23 cellular contexts compared by ENCODE assay signal in the genomic region with DNA sequence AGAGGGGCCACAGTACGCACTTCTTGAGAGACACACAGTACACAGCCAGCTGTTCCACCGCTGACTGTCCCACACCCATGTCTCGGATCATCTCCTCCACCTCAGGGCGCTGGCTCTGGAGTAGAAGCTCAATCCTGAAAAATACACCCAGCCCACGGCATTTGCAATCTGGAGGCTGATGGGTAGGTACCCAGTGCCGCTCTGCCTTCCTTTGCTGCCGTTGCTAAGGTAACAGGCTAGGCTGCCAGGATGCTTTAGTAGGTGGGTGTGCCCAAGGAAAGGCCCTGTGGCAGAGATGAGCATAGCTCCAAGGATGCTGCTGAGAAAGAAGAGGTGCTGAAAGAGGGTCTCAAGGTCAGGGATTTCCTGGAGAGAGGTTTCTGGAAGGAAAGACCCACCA. TPM values are rescaled to one million over a fixed set of nuclear protein-coding genes. Genes with fewer than 3 reads are reported as not detected.
"Had no signal": no experiment of that assay in that cellular context is flagged by ENCODE, and none has a peak within 500 bp of the region (broad histone marks: within the 10 kb centered on the region; RNA-seq: fewer than 3 reads in every experiment).

No MANE protein-coding gene starts in this region.

- H3K27ac Mint-ChIP-seq: activated CD8-positive, alpha-beta T cell treated with anti-CD3 and anti-CD28 coated beads, Interleukin-2, amount 10 ng/mL, durations not matched to agents 7 days and 5 days; activated naive CD8-positive, alpha-beta T cell; stimulated activated naive CD8-positive, alpha-beta T cell treated with anti-CD3 and anti-CD28 coated beads, Interleukin-15, amount 100 ng/mL, for 72 hours; WTC11 had no signal

- ATAC-seq: esophagus mucosa, left lung, right lobe of liver had no signal

- H3K36me3 Mint-ChIP-seq: naive B cell had no signal

- FAIRE-seq: bronchial epithelial cell, keratinocyte, TTC549 had no signal

- H3K4me3 Mint-ChIP-seq: activated CD4-positive, alpha-beta T cell treated with anti-CD3 and anti-CD28 coated beads, Interleukin-2, amount 10 ng/mL, durations not matched to agents 24 days and 14 days; activated CD8-positive, alpha-beta T cell treated with anti-CD3 and anti-CD28 coated beads, Interleukin-2, amount 10 ng/mL, durations not matched to agents 7 days and 5 days; activated naive CD8-positive, alpha-beta T cell; naive B cell; stimulated activated naive CD8-positive, alpha-beta T cell treated with anti-CD3 and anti-CD28 coated beads, Interleukin-15, amount 100 ng/mL, for 72 hours; WTC11 had no signal

- H3K27me3 Mint-ChIP-seq: activated CD4-positive, alpha-beta T cell treated with anti-CD3 and anti-CD28 coated beads, Interleukin-2, amount 10 ng/mL, durations not matched to agents 24 days and 14 days; activated naive CD8-positive, alpha-beta T cell; naive B cell; stimulated activated naive CD8-positive, alpha-beta T cell treated with anti-CD3 and anti-CD28 coated beads, Interleukin-15, amount 100 ng/mL, for 72 hours had no signal

- H3K9me3 Mint-ChIP-seq: activated CD4-positive, alpha-beta T cell treated with anti-CD3 and anti-CD28 coated beads, Interleukin-2, amount 10 ng/mL, durations not matched to agents 24 days and 14 days; naive B cell; stimulated activated naive CD8-positive, alpha-beta T cell treated with anti-CD3 and anti-CD28 coated beads, Interleukin-15, amount 100 ng/mL, for 72 hours; WTC11 had no signal

- DNase-seq: activated CD8-positive, alpha-beta memory T cell treated with anti-CD3 and anti-CD28 coated beads, Interleukin-2, amount 50 U/mL, for 4 hours; activated effector memory CD4-positive, alpha-beta T cell treated with anti-CD3 and anti-CD28 coated beads, Interleukin-2, amount 50 U/mL, for 16 hours; amniotic stem cell; left lung; naive B cell; psoas muscle; right lobe of liver; SW 1271 had no signal

- H3K27ac ChIP-seq: hepatocyte, left lung, psoas muscle, right lobe of liver, thoracic aorta had no signal

RNA-seq across cellular contexts. Expression of a gene that starts 27.9 kb away (rescaled TPM):
- total RNA-seq: activated CD8-positive, alpha-beta T cell treated with anti-CD3 and anti-CD28 coated beads, Interleukin-2, amount 10 ng/mL, durations not matched to agents 7 days and 5 days; chondrocyte; esophagus mucosa; left lung; mononuclear cell; psoas muscle; right lobe of liver; T-helper 2 cell treated with Interferon-gamma antibody and Interleukin-4, amounts not matched to agents 100 ng/mL and 5 ng/mL, for 36 hours; thoracic aorta; ureter had no signal

RNA-seq across cellular contexts. Expression of a gene that starts 42.1 kb away (rescaled TPM):
- total RNA-seq: activated CD4-positive, alpha-beta T cell treated with anti-CD3 and anti-CD28 coated beads, Interleukin-2, amount 10 ng/mL, durations not matched to agents 24 days and 14 days; activated CD8-positive, alpha-beta T cell treated with anti-CD3 and anti-CD28 coated beads, Interleukin-2, amount 10 ng/mL, durations not matched to agents 7 days and 5 days; bronchial epithelial cell; chondrocyte; esophagus mucosa; mononuclear cell; psoas muscle; right lobe of liver; T-helper 2 cell treated with Interferon-gamma antibody and Interleukin-4, amounts not matched to agents 100 ng/mL and 5 ng/mL, for 36 hours had no signal
